1 cellular context compared by ENCODE assay signal in genomic region chr13:40329682-40330485, GRCh38.
TF ChIP-seq lines count a peak whose summit lies in the region.

No MANE protein-coding gene starts in this region.

TF ChIP-seq in HepG2, 621 proteins besides CTCF, POLR2A, EP300 and RAD21 (continued from another document):
- TF ChIP-seq ARID5B (CRISPR knock-in tag; IDR thresholded peaks at IDR 0.05) (peak; percentile 16; the same call in 1 of the 2 replicates), MED8 (CRISPR knock-in tag; IDR thresholded peaks at IDR 0.05; ENCODE audit: insufficient replicate concordance) (no peak)
